ENCODE assay signal across 7 cellular contexts in genomic region chr22:36100908-36101307, GRCh38. TPM values are rescaled to one million over a fixed set of nuclear protein-coding genes. Genes with fewer than 3 reads are reported as not detected.
DNase-seq lines count a peak whose midpoint lies in the region; ATAC-seq, FAIRE-seq and TF ChIP-seq lines count a peak whose summit lies in the region.
"Not testable (repeated sequence)": the region's sequence is repeated elsewhere in the genome, so short reads cannot be mapped to it uniquely, and the experiment has no call there.
"Had no signal": no experiment of that assay in that cellular context is flagged by ENCODE, and none has a peak within 500 bp of the region (broad histone marks: within the 10 kb centered on the region; RNA-seq: fewer than 3 reads in every experiment).

No MANE protein-coding gene starts in this region.

- not testable (repeated sequence) for TF ChIP-seq POLR2A in K562 (conservative IDR thresholded peaks at IDR 0.05)

- DNase-seq in K562 (ENCODE audit: extremely low read depth in 1 of 4, low spot score in 3 of 4), result not testable (repeated sequence)
- DNase-seq in kidney (peak; percentile 14), posterior vena cava (ENCODE audit: low spot score) (peak; percentile 12), upper lobe of right lung (peak; percentile 4)

- H3F3A ChIP-seq in neural cell (ENCODE audit: insufficient read depth, low read length, poor library complexity, severe bottlenecking), result not testable (repeated sequence)

- not testable (repeated sequence) for H3K27me3 ChIP-seq in K562 (ENCODE audit: control insufficient read depth in 2 of 2, insufficient read depth in 2 of 2, low read length in 2 of 2); neural cell (ENCODE audit: insufficient read depth, low read depth, low read length); upper lobe of right lung

- H3K27ac ChIP-seq in K562 (ENCODE audit: extremely low read depth, low read depth, low read length); kidney (ENCODE audit: low read depth in 2 of 2, low read length in 2 of 2); upper lobe of right lung: not testable (repeated sequence)
- H3K27ac ChIP-seq in neural cell (ENCODE audit: low read length), result peak overlapping the region; percentile 52

- intact Hi-C loops in K562 (cut with micrococcal nuclease); kidney (cut with DNase I); posterior vena cava (cut with DNase I); upper lobe of right lung (cut with DNase I): not testable (repeated sequence)

- CTCF ChIA-PET in K562 (lab: Yijun Ruan, JAX; ENCODE audit: low intra/inter-chr PET ratio), result not testable (repeated sequence)

- POLR2A ChIA-PET in K562 (lab: Yijun Ruan, JAX), result not testable (repeated sequence)

- H3K4me3 ChIP-seq in K562; kidney (ENCODE audit: low read length in 2 of 2); neural cell (ENCODE audit: low read length); upper lobe of right lung: not testable (repeated sequence)

- not testable (repeated sequence) for H2AFZ ChIP-seq in K562 (ENCODE audit: low read depth, low read length); neural cell (ENCODE audit: low read depth, low read length)

- H3K9me2 ChIP-seq in neural cell (ENCODE audit: insufficient read depth, low read length), result not testable (repeated sequence)

- not testable (repeated sequence) for H3K9me1 ChIP-seq in K562 (ENCODE audit: control insufficient read depth, insufficient read depth, low read length)

- ATAC-seq in K562, upper lobe of right lung: not testable (repeated sequence)

- H3K79me2 ChIP-seq in K562 (ENCODE audit: control insufficient read depth, insufficient read depth, low read length); neural cell (replicated peaks; ENCODE audit: insufficient read depth, low read length): not testable (repeated sequence)

- not testable (repeated sequence) for H3K36me3 ChIP-seq in K562 (ENCODE audit: control insufficient read depth, insufficient read depth, low read length); kidney (ENCODE audit: control insufficient read depth in 1 of 2, insufficient read depth in 2 of 2, low read length in 2 of 2); neural cell (ENCODE audit: insufficient read depth, low read length); upper lobe of right lung

- not testable (repeated sequence) for TF ChIP-seq EP300 in K562 (IDR thresholded peaks at IDR 0.05; ENCODE audit: low read length); neural cell (conservative IDR thresholded peaks at IDR 0.05; ENCODE audit: poor library complexity, severe bottlenecking)

- H3K9me3 ChIP-seq in K562 (replicated peaks; ENCODE audit: control insufficient read depth, insufficient read depth, low read depth, low read length); kidney (ENCODE audit: control insufficient read depth in 1 of 2, low read length in 2 of 2); neural cell (ENCODE audit: low read length); upper lobe of right lung: not testable (repeated sequence)

- not testable (repeated sequence) for TF ChIP-seq RAD21 in K562 (CRISPR knock-in tag; conservative IDR thresholded peaks at IDR 0.05 in 1 of 2, IDR thresholded peaks at IDR 0.05 in 1 of 2); neural cell (conservative IDR thresholded peaks at IDR 0.05)

- H3K4me1 ChIP-seq in K562 (replicated peaks in 1 of 2; ENCODE audit: control insufficient read depth in 2 of 2, insufficient read depth in 2 of 2, low read length in 2 of 2); kidney (ENCODE audit: control insufficient read depth in 1 of 2, insufficient read depth in 1 of 2, low read depth in 1 of 2, low read length in 2 of 2); upper lobe of right lung: not testable (repeated sequence)

- not testable (repeated sequence) for BruUV-seq in K562 (replicated peaks; lab: Mats Ljungman, UMichigan)

- WGBS in K562 (ENCODE audit: insufficient coverage, low coverage, missing lambda C conversion rate), result 80% methylated on average over 1 of the region's 4 CpGs

- not testable (repeated sequence) for H4K20me1 ChIP-seq in K562 (replicated peaks; ENCODE audit: control insufficient read depth, insufficient read depth, low read length); neural cell (ENCODE audit: insufficient read depth)

- in situ Hi-C loops in K562 (cut with MboI), result not testable (repeated sequence)

- FAIRE-seq in K562 (lab: Jason Lieb, UNC); kidney (lab: Jason Lieb, UNC): not testable (repeated sequence)

- H3K4me2 ChIP-seq in K562 (ENCODE audit: insufficient read depth, low read length); neural cell (ENCODE audit: low read length): not testable (repeated sequence)

- H3K9ac ChIP-seq in K562 (ENCODE audit: insufficient read depth in 1 of 2, low read depth in 2 of 2, low read length in 2 of 2); kidney (ENCODE audit: low read length in 2 of 2); neural cell (ENCODE audit: low read length): not testable (repeated sequence)

- TF ChIP-seq CTCF in K562 (IDR thresholded peaks at IDR 0.05 in 2 of 3, conservative IDR thresholded peaks at IDR 0.05 in 1 of 3; ENCODE audit: insufficient read depth in 2 of 3, low read depth in 1 of 3, low read length in 3 of 3); kidney (IDR thresholded peaks at IDR 0.05; ENCODE audit: borderline replicate concordance, extremely low read depth, insufficient read depth); neural cell (IDR thresholded peaks at IDR 0.05; ENCODE audit: poor library complexity, severe bottlenecking); upper lobe of right lung (IDR thresholded peaks at IDR 0.05): not testable (repeated sequence)

TF ChIP-seq in K562, 482 proteins besides CTCF, POLR2A, EP300 and RAD21:
- TF ChIP-seq ZNF431 (CRISPR knock-in tag; IDR thresholded peaks at IDR 0.05), result peak; percentile 77; the same call in 1 of the 2 replicates
TF ChIP-seq in K562: peak in this region for 1; not testable (repeated sequence) for 481.

RNA-seq across cellular contexts. Expression of gene APOL3, which starts 59.6 kb away (rescaled TPM):
- 1.7 TPM in 2 replicates for total RNA-seq in K562 (2011; cell fraction: chromatin; rRNA removed; ENCODE audit: low replicate concordance)
- total RNA-seq in K562 (2011; cell fraction: nucleolus; rRNA removed), result 0.50 and 0.53 TPM in 2 replicates
- total RNA-seq in K562 (2011; cell fraction: nucleoplasm; rRNA removed), result not detected in 2 replicates
- total RNA-seq in K562 (2014; rRNA removed), result 0.69 TPM in 1 of 2 replicates, not detected in the other
- total RNA-seq in K562 (2014; rRNA removed; fragmentation: Illumina TruSeq; extraction: Trizol), result 0.33 and 0.73 TPM in 2 replicates
- 0.25 and 0.38 TPM in 2 replicates for total RNA-seq in K562 (2015; rRNA removed; fragmentation: Illumina TruSeq; extraction: Trizol)
- total RNA-seq in K562 (2021), result 0.67 and 1.1 TPM in 2 replicates
- polyA plus RNA-seq in K562 (2011; rRNA removed), result 0.32 and 0.54 TPM in 2 replicates
- 0.04 and 0.09 TPM in 2 replicates for polyA plus RNA-seq in K562 (2011; cell fraction: cytosol; rRNA removed)
- 0.11 and 0.75 TPM in 2 replicates for polyA plus RNA-seq in K562 (2011; cell fraction: nucleus; rRNA removed)
- 0.66 and 2.7 TPM in 2 replicates for polyA plus RNA-seq in K562 (2012)
- 0.87 and 1.1 TPM in 2 replicates for polyA plus RNA-seq in K562 (2014; fragmentation: Illumina TruSeq; extraction: Trizol)
- under 1 TPM; 0.25 to 0.80 TPM for polyA plus RNA-seq in K562 (2014; fragmentation: Nextera tagmentation; extraction: Ambion mirVana)
- polyA plus RNA-seq in K562 (2014; rRNA removed), result 0.18 and 0.93 TPM in 2 replicates
- 0.21 and 0.35 TPM in 2 replicates for polyA minus RNA-seq in K562 (2011; rRNA and poly(A)+ RNA removed)
- not detected in 2 replicates for polyA minus RNA-seq in K562 (2011; cell fraction: cytosol; rRNA and poly(A)+ RNA removed)
- polyA minus RNA-seq in K562 (2011; cell fraction: nucleus; rRNA and poly(A)+ RNA removed), result 0.54 TPM in 1 of 2 replicates, not detected in the other
- 43.7 TPM for total RNA-seq in kidney
- polyA plus RNA-seq in kidney (ENCODE audit: insufficient read depth, low read depth, low replicate concordance), result 25.1 TPM
- not detected in 2 replicates for polyA plus RNA-seq in neural cell
- not detected in 2 replicates for polyA minus RNA-seq in neural cell
- total RNA-seq in posterior vena cava, result 10 to 100 TPM; 54.5 to 69.2 TPM
- 58.2 TPM for total RNA-seq in upper lobe of right lung
- total RNA-seq: A673, G401 had no signal

Comparison
In these comparisons a context has a peak if more than half of its experiments do, and no peak if none do; other contexts are left out.
1. RNA of gene APOL3, which starts 59.6 kb away (total RNA-seq): 54.5 to 69.2 TPM in posterior vena cava, 58.2 TPM in upper lobe of right lung (single experiment) and 43.7 TPM in kidney (single experiment); 0.25 to 1.7 TPM in K562; every median in the first group is over 10 times any median in the second.